In the genomic region with DNA sequence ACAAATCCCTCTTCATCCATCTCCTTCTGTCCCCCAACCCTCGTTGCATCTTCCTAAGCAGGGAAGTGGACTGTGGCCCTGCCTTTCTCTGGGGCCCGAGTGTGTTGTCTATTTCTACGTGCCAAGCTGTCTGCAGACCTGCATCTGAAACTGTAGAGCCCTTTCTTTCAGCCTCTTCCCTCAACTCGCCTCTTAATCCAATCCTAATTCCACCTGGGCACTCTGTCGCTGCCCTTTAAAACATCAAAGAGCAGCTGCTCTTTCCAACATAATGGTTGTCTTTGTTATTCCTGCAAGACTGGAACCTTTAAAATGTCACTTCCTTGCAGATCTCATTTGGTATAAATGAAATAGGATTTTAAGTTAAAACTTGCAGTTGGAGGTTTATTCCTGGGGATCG, we compare ENCODE assay signal across 20 cellular contexts. TPM values are rescaled to one million over a fixed set of nuclear protein-coding genes. Genes with fewer than 3 reads are reported as not detected.
DNase-seq lines count a peak whose midpoint lies in the region; ATAC-seq and TF ChIP-seq lines count a peak whose summit lies in the region.
"Had no signal": no experiment of that assay in that cellular context is flagged by ENCODE, and none has a peak within 500 bp of the region (broad histone marks: within the 10 kb centered on the region; RNA-seq: fewer than 3 reads in every experiment).

No MANE protein-coding gene starts in this region.

- H3K27ac ChIP-seq in GM23338 (ENCODE audit: low read depth): no peak overlapping the region
- H3K27ac ChIP-seq: 22Rv1, BLaER1, C4-2B, GM23248 had no signal

- DNase-seq in NCI-H82 (lab: John Stamatoyannopoulos, UW) (peak; percentile 37), NCI-H82 treated with DMSO at 0.1 percent for 48 hours (lab: John Stamatoyannopoulos, UW; ENCODE audit: unreplicated experiment) (no peak), COLO829 (ENCODE audit: low spot score) (peak; percentile 13), SW480 (ENCODE audit: low spot score) (peak; percentile 16), GM23338 (ENCODE audit: low spot score) (no peak)
- DNase-seq: CD4-positive, CD25-positive, alpha-beta regulatory T cell; CD8-positive, alpha-beta T cell; DMS 273 treated with DMSO at 0.1 percent for 48 hours; DMS79; EL; GDM1; GM23248; H9 had no signal

- H4K20me1 ChIP-seq in GM23338 (replicated peaks; ENCODE audit: insufficient read depth): no peaks in the 10 kb centered on the region
- H4K20me1 ChIP-seq: BLaER1 had no signal

- H3K9me2 ChIP-seq in GM23338 (ENCODE audit: insufficient read depth): no peaks in the 10 kb centered on the region

- H3K27ac Mint-ChIP-seq in GM23338: no peak overlapping the region
- H3K27ac Mint-ChIP-seq: B cell; CD4-positive, CD25-positive, alpha-beta regulatory T cell; CD8-positive, alpha-beta T cell; H9 had no signal

- H3K36me3 Mint-ChIP-seq in GM23338 (ENCODE audit: low read depth): no peaks in the 10 kb centered on the region
- H3K36me3 Mint-ChIP-seq: CD4-positive, CD25-positive, alpha-beta regulatory T cell; CD8-positive, alpha-beta T cell had no signal

- no peaks in the 10 kb centered on the region for H3K36me3 ChIP-seq in GM23338 (ENCODE audit: insufficient read depth)
- H3K36me3 ChIP-seq: BLaER1 had no signal

- no peaks in the 10 kb centered on the region for H3K27me3 ChIP-seq in GM23338 (ENCODE audit: insufficient read depth)
- H3K27me3 ChIP-seq: BLaER1 had no signal

- no peaks in the 10 kb centered on the region for H3K79me2 ChIP-seq in GM23338 (replicated peaks; ENCODE audit: insufficient read depth)

- H3K27me3 Mint-ChIP-seq in GM23338 (ENCODE audit: insufficient read depth, low read depth, poor library complexity): peaks cover 6% of the 10 kb centered on the region

- H2AFZ ChIP-seq in GM23338: no peak overlapping the region
- H2AFZ ChIP-seq: GM23248 had no signal

- H3K4me3 Mint-ChIP-seq in GM23338: no peak overlapping the region
- H3K4me3 Mint-ChIP-seq: B cell; CD4-positive, CD25-positive, alpha-beta regulatory T cell; CD8-positive, alpha-beta T cell; H9 had no signal

- no peak overlapping the region for H3K4me3 ChIP-seq in GM23338
- H3K4me3 ChIP-seq: BLaER1, GM12878, GM23248 had no signal

- H3K4me1 ChIP-seq in GM23338 (ENCODE audit: insufficient read depth): no peaks in the 10 kb centered on the region
- H3K4me1 ChIP-seq: BLaER1 had no signal

- no peaks in the 10 kb centered on the region for H3F3A ChIP-seq in GM23338 (replicated peaks; ENCODE audit: low read depth)

- H3K4me2 ChIP-seq in GM23338: no peak overlapping the region
- H3K4me2 ChIP-seq: BLaER1 had no signal

- H3K4me1 Mint-ChIP-seq in GM23338: peaks cover 5% of the 10 kb centered on the region
- H3K4me1 Mint-ChIP-seq: B cell had no signal

- no peaks in the 10 kb centered on the region for H3K9me3 Mint-ChIP-seq in GM23338
- H3K9me3 Mint-ChIP-seq: CD8-positive, alpha-beta T cell had no signal

- no peak for TF ChIP-seq CTCF in GM23338 (conservative IDR thresholded peaks at IDR 0.05; ENCODE audit: low read depth in 2 of 2)

- ATAC-seq in GM23338 (no peak), SK-N-SH treated with all-trans-retinoic acid at 6 μM for 48 hours (no peak)
- ATAC-seq: CD8-positive, alpha-beta T cell; GM12878; HCT116 had no signal

TF ChIP-seq in GM23338, 12 proteins besides CTCF, POLR2A, EP300 and RAD21 (continues in another document):
- no peak for TF ChIP-seq EZH2 (IDR thresholded peaks at IDR 0.05; ENCODE audit: low read depth, unreplicated experiment)
- no peak for TF ChIP-seq STAT1 (IDR thresholded peaks at IDR 0.05; ENCODE audit: unreplicated experiment)
- TF ChIP-seq CREB1 (CRISPR knock-in tag; IDR thresholded peaks at IDR 0.05; ENCODE audit: low read depth): no peak

TF ChIP-seq in SK-N-SH treated with all-trans-retinoic acid at 6 μM for 48 hours, 23 proteins besides CTCF, POLR2A, EP300 and RAD21:
- TF ChIP-seq TCF4 (CRISPR knock-in tag; IDR thresholded peaks at IDR 0.05; ENCODE audit: borderline replicate concordance) (no peak), SNAI2 (CRISPR knock-in tag; IDR thresholded peaks at IDR 0.05) (no peak), GLIS3 (CRISPR knock-in tag; IDR thresholded peaks at IDR 0.05) (no peak), CSDC2 (CRISPR knock-in tag; IDR thresholded peaks at IDR 0.05) (no peak), ARNTL (CRISPR knock-in tag; IDR thresholded peaks at IDR 0.05; ENCODE audit: borderline replicate concordance, low read depth) (no peak), ZC3H10 (CRISPR knock-in tag; IDR thresholded peaks at IDR 0.05) (no peak), ZNF8 (CRISPR knock-in tag; IDR thresholded peaks at IDR 0.05) (no peak), PPARA (CRISPR knock-in tag; IDR thresholded peaks at IDR 0.05; ENCODE audit: borderline replicate concordance) (no peak), ZFP3 (CRISPR knock-in tag; IDR thresholded peaks at IDR 0.05) (no peak), TOX (CRISPR knock-in tag; IDR thresholded peaks at IDR 0.05; ENCODE audit: borderline replicate concordance) (no peak), RARB (CRISPR knock-in tag; IDR thresholded peaks at IDR 0.05) (no peak), ESRRG (CRISPR knock-in tag; IDR thresholded peaks at IDR 0.05) (no peak), BACH2 (CRISPR knock-in tag; IDR thresholded peaks at IDR 0.05; ENCODE audit: borderline replicate concordance) (no peak), CSRNP3 (CRISPR knock-in tag; IDR thresholded peaks at IDR 0.05) (no peak), ZNF565 (CRISPR knock-in tag; conservative IDR thresholded peaks at IDR 0.05; ENCODE audit: low read depth) (no peak)
- TF ChIP-seq, protein P1, sequence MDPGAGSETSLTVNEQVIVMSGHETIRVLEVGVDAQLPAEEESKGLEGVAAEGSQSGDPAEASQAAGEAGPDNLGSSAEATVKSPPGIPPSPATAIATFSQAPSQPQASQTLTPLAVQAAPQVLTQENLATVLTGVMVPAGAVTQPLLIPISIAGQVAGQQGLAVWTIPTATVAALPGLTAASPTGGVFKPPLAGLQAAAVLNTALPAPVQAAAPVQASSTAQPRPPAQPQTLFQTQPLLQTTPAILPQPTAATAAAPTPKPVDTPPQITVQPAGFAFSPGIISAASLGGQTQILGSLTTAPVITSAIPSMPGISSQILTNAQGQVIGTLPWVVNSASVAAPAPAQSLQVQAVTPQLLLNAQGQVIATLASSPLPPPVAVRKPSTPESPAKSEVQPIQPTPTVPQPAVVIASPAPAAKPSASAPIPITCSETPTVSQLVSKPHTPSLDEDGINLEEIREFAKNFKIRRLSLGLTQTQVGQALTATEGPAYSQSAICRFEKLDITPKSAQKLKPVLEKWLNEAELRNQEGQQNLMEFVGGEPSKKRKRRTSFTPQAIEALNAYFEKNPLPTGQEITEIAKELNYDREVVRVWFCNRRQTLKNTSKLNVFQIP (CRISPR knock-in tag; IDR thresholded peaks at IDR 0.05; ENCODE audit: borderline replicate concordance, low read depth): no peak
- TF ChIP-seq, protein P2, sequence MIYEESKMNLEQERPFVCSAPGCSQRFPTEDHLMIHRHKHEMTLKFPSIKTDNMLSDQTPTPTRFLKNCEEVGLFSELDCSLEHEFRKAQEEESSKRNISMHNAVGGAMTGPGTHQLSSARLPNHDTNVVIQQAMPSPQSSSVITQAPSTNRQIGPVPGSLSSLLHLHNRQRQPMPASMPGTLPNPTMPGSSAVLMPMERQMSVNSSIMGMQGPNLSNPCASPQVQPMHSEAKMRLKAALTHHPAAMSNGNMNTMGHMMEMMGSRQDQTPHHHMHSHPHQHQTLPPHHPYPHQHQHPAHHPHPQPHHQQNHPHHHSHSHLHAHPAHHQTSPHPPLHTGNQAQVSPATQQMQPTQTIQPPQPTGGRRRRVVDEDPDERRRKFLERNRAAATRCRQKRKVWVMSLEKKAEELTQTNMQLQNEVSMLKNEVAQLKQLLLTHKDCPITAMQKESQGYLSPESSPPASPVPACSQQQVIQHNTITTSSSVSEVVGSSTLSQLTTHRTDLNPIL (CRISPR knock-in tag; IDR thresholded peaks at IDR 0.05; ENCODE audit: low read depth): no peak
- TF ChIP-seq, protein P3, sequence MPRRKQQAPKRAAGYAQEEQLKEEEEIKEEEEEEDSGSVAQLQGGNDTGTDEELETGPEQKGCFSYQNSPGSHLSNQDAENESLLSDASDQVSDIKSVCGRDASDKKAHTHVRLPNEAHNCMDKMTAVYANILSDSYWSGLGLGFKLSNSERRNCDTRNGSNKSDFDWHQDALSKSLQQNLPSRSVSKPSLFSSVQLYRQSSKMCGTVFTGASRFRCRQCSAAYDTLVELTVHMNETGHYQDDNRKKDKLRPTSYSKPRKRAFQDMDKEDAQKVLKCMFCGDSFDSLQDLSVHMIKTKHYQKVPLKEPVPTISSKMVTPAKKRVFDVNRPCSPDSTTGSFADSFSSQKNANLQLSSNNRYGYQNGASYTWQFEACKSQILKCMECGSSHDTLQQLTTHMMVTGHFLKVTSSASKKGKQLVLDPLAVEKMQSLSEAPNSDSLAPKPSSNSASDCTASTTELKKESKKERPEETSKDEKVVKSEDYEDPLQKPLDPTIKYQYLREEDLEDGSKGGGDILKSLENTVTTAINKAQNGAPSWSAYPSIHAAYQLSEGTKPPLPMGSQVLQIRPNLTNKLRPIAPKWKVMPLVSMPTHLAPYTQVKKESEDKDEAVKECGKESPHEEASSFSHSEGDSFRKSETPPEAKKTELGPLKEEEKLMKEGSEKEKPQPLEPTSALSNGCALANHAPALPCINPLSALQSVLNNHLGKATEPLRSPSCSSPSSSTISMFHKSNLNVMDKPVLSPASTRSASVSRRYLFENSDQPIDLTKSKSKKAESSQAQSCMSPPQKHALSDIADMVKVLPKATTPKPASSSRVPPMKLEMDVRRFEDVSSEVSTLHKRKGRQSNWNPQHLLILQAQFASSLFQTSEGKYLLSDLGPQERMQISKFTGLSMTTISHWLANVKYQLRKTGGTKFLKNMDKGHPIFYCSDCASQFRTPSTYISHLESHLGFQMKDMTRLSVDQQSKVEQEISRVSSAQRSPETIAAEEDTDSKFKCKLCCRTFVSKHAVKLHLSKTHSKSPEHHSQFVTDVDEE (CRISPR knock-in tag; IDR thresholded peaks at IDR 0.05): no peak

RNA-seq across cellular contexts. Expression of gene ADAM12, which starts 21.5 kb away (rescaled TPM):
- total RNA-seq in GM23338 (2014; rRNA removed; shearing (Covaris generic)): 0.16 and 0.87 TPM in 2 replicates
- polyA plus RNA-seq in GM23338 (2016; fragmentation: Nextera tagmentation; extraction: Ambion mirVana): 0.13 TPM in 1 of 2 replicates, not detected in the other

Comparison
In these comparisons a context has a peak if more than half of its experiments do, and no peak if none do; other contexts are left out.
1. DNase-seq: peak in NCI-H82 (single experiment), COLO829 (single experiment) and SW480 (single experiment); none in NCI-H82 treated with DMSO at 0.1 percent for 48 hours (single experiment) and GM23338 (single experiment).